ENCODE assay signal across 4 cellular contexts in the genomic region with DNA sequence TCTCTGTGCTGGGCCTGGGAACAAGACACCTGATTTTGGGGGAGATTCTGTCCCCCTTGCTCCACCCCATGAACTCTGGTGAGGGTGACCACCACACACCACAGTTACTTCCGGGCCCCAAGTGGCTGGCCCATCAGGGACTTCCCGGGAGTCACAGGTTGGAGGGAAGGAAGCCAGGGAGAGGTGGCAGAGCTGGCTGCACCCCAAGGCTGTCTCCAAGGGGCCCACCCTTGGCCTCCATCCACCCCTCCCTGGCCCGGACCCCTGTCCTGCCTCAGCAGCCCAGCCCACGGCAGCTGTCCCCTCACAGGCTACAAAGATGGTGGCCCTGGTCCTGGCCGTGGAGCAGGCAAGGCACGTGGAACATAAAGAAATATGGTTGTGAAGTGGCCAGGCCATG. TPM values are rescaled to one million over a fixed set of nuclear protein-coding genes. Genes with fewer than 3 reads are reported as not detected.
"Had no signal": no experiment of that assay in that cellular context is flagged by ENCODE, and none has a peak within 500 bp of the region (broad histone marks: within the 10 kb centered on the region; RNA-seq: fewer than 3 reads in every experiment).

No MANE protein-coding gene starts in this region.

RNA-seq across cellular contexts. Expression of a gene that starts 23.2 kb away (rescaled TPM):
- total RNA-seq: dermis microvascular lymphatic vessel endothelial cell, endothelial cell of umbilical vein, natural killer cell had no signal
- polyA plus RNA-seq: endothelial cell of umbilical vein, immature natural killer cell had no signal
